In genomic region chr16:1308977-1309885, GRCh38 we compare ENCODE assay signal across 8 cellular contexts. TPM values are rescaled to one million over a fixed set of nuclear protein-coding genes. Genes with fewer than 3 reads are reported as not detected.
DNase-seq lines count a peak whose midpoint lies in the region; ATAC-seq, FAIRE-seq and TF ChIP-seq lines count a peak whose summit lies in the region.

UBE2I (plus strand) TSS chr16:1309636; CDS start chr16:1314031, 4,395 bp downstream.

- TF ChIP-seq CTCF in ascending aorta (IDR thresholded peaks at IDR 0.05), result no peak

- H3K27ac ChIP-seq in ascending aorta, result peak within 1 kb of the TSS; percentile 96 to 99
- peak within 1 kb of the TSS; percentile 96 for H3K27ac ChIP-seq in right cardiac atrium (ENCODE audit: low read length)

- peak; percentile 94 for DNase-seq in NCI-H2029 (lab: John Stamatoyannopoulos, UW)
- peak; percentile 90 for DNase-seq in T-helper 22 cell (ENCODE audit: low read depth)
- DNase-seq in ascending aorta (ENCODE audit: low spot score in 2 of 2), result peak; percentile 86 to 98
- DNase-seq in right cardiac atrium, result peak; percentile 97 to 99 (median 98)
- DNase-seq in pulmonary artery endothelial cell (ENCODE audit: low read depth, low spot score), result peak; percentile 89
- DNase-seq in urothelium cell line (ENCODE audit: low spot score), result peak; percentile 95

- 1% methylated on average over 117 of the region's 117 CpGs for WGBS in right cardiac atrium

- ATAC-seq in GM18502 (IDR thresholded peaks at IDR 0.05; ENCODE audit: poor library complexity, unreplicated experiment), result peak; percentile 64
- ATAC-seq in HG02970 (IDR thresholded peaks at IDR 0.05; ENCODE audit: low FRiP score, unreplicated experiment), result peak; percentile 64
- ATAC-seq in right cardiac atrium, result peak; percentile 91 to 92

- intact Hi-C loops in ascending aorta (cut with DNase I) (loop anchor here (1.0 to 5.0 kb wide), 2 partner anchors 111 to 303 kb away; partner anchors contain the start of genes CRAMP1, IFT140 and UQCC4), right cardiac atrium (cut with DNase I) (loop anchor here in 1 of 4 donors (10.0 kb wide), 1 partner anchor 106 kb away; the partner anchor contains the start of gene UNKL)

- FAIRE-seq in urothelium cell line (lab: Jason Lieb, UNC), result peak; percentile 97

- peaks cover 21 to 24% of the 10 kb centered on the region in 2 donors for H3K4me1 ChIP-seq in ascending aorta
- peaks cover 13% of the 10 kb centered on the region for H3K4me1 ChIP-seq in right cardiac atrium (ENCODE audit: control insufficient read depth, insufficient read depth, low read length)

- H3K9me3 ChIP-seq in ascending aorta (no peaks in the 10 kb centered on the region), right cardiac atrium (ENCODE audit: control insufficient read depth, low read length) (no peaks in the 10 kb centered on the region)

- H3K4me3 ChIP-seq in ascending aorta (peak within 1 kb of the TSS; percentile 83 to 91), right cardiac atrium (ENCODE audit: low read length) (peak within 1 kb of the TSS; percentile 98)

- no peaks in the 10 kb centered on the region for H3K27me3 ChIP-seq in ascending aorta
- no peaks in the 10 kb centered on the region for H3K27me3 ChIP-seq in right cardiac atrium (ENCODE audit: control insufficient read depth, insufficient read depth)

- peaks cover 8 to 13% of the 10 kb centered on the region in 2 donors for H3K36me3 ChIP-seq in ascending aorta

RNA-seq across cellular contexts. Expression of gene UBE2I, which starts in this region (rescaled TPM):
- 141 TPM for total RNA-seq in ascending aorta
- 10 to 100 TPM; 73.5 to 95.3 (median 87.8) TPM for total RNA-seq in right cardiac atrium
- polyA plus RNA-seq in right cardiac atrium, result 76.5 TPM
- 59.1 and 88.7 TPM in 2 replicates for total RNA-seq in pulmonary artery endothelial cell

Comparison
In these comparisons a context has a peak if more than half of its experiments do, and no peak if none do; other contexts are left out.
1. Peak in every context shown above with its lines: DNase-seq, ATAC-seq, H3K4me3 ChIP-seq and H3K27ac ChIP-seq.